20 cellular contexts compared by ENCODE assay signal in the genomic region with DNA sequence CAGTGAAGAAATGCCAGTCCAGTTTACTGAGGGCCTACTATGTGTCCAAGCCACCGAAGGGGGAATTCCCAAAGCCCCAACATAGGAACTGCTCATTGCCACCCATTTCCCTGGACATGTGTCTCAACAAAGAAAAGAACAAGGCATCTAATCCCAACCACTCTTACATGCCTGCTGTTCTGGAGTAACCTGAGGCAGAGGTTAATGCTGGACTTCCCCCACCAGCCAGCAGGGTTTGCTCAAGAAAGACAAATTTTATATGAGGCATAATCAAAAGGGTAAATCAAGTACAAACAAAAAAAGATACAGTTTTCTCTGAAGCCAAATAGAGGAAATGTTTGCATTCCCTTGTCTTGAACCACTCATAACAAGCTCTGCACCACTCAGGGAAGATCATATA. TPM values are rescaled to one million over a fixed set of nuclear protein-coding genes. Genes with fewer than 3 reads are reported as not detected.
A peak's percentile ranks its signal among the peaks of the same experiment; 100 is the strongest.
DNase-seq lines count a peak whose midpoint lies in the region; ATAC-seq and TF ChIP-seq lines count a peak whose summit lies in the region.
"Had no signal": no experiment of that assay in that cellular context is flagged by ENCODE, and none has a peak within 500 bp of the region (broad histone marks: within the 10 kb centered on the region; RNA-seq: fewer than 3 reads in every experiment).

No MANE protein-coding gene starts in this region.

- no peak for ATAC-seq in natural killer cell
- ATAC-seq in HG03457 (IDR thresholded peaks at IDR 0.05; ENCODE audit: unreplicated experiment) = no peak
- ATAC-seq: activated CD4-positive, CD25-positive, alpha-beta regulatory T cell treated with anti-CD3 and anti-CD28 coated beads, Interleukin-2, amount 50 U/mL, for 24 hours; GM12878; left lung; pancreas had no signal

- intact Hi-C loops in natural killer cell (cut with micrococcal nuclease) = loop anchor here (10.0 kb wide), 1 partner anchor 110 kb away; no protein-coding TSS in a partner anchor

- peaks cover 61% of the 10 kb centered on the region for H3K4me1 ChIP-seq in stomach smooth muscle (ENCODE audit: control insufficient read depth, insufficient read depth, low read length)
- H3K4me1 ChIP-seq: HAP-1, pancreas had no signal

- TF ChIP-seq CTCF in choroid plexus epithelial cell (conservative IDR thresholded peaks at IDR 0.05; ENCODE audit: low read depth, low read length) (peak; percentile 24), natural killer cell (IDR thresholded peaks at IDR 0.05) (no peak)

- H3K9me3 ChIP-seq in stomach smooth muscle (ENCODE audit: control insufficient read depth in 2 of 2, low read length in 2 of 2) = no peaks in the 10 kb centered on the region
- H3K9me3 ChIP-seq: HAP-1, left lung, pancreas had no signal

- H3K27me3 ChIP-seq in stomach smooth muscle (ENCODE audit: control insufficient read depth in 1 of 2, insufficient read depth in 2 of 2, low read length in 2 of 2) = no peaks in the 10 kb centered on the region

- no peaks in the 10 kb centered on the region for H3K36me3 ChIP-seq in stomach smooth muscle (ENCODE audit: control insufficient read depth in 2 of 2, insufficient read depth in 2 of 2, low read length in 2 of 2)
- H3K36me3 ChIP-seq: HAP-1, left lung, pancreas had no signal

- no peaks in the 10 kb centered on the region for H3K4me1 Mint-ChIP-seq in natural killer cell

- H3K9me3 Mint-ChIP-seq in natural killer cell = no peaks in the 10 kb centered on the region

- H3K4me3 ChIP-seq in choroid plexus epithelial cell (ENCODE audit: low read depth, low read length) = no peak overlapping the region
- peak overlapping the region; percentile 86 to 93 for H3K4me3 ChIP-seq in stomach smooth muscle (ENCODE audit: low read length in 2 of 2)
- H3K4me3 ChIP-seq: GM12878, HAP-1, left lung had no signal

- H3K27ac Mint-ChIP-seq in natural killer cell = no peak overlapping the region
- H3K27ac Mint-ChIP-seq: B cell had no signal

- peaks cover 45 to 46% of the 10 kb centered on the region in 2 donors for H3K27me3 Mint-ChIP-seq in natural killer cell (ENCODE audit: low read depth in 2 of 2)

- no peaks in the 10 kb centered on the region for H3K36me3 Mint-ChIP-seq in natural killer cell

- DNase-seq in DMS 273 (lab: John Stamatoyannopoulos, UW; ENCODE audit: unreplicated experiment) = peak; percentile 29
- no peak for DNase-seq in DMS 273 treated with DMSO at 0.1 percent for 48 hours (lab: John Stamatoyannopoulos, UW)
- DNase-seq in choroid plexus epithelial cell (ENCODE audit: low read depth) = no peak
- DNase-seq in iris pigment epithelial cell (ENCODE audit: low read depth) = peak; percentile 6
- no peak for DNase-seq in natural killer cell
- DNase-seq in NCI-H1417 (lab: John Stamatoyannopoulos, UW) = no peak
- DNase-seq: activated effector memory CD4-positive, alpha-beta T cell treated with anti-CD3 and anti-CD28 coated beads, Interleukin-2, amount 50 U/mL, for 16 hours; foreskin fibroblast; left lung; NCI-H2029; OCI-M1; pancreas; stimulated activated CD4-positive, alpha-beta T cell treated with anti-CD3 and anti-CD28 coated beads, Interleukin-4, amount 100 ng/mL, for 4 hours had no signal

- H3K9ac ChIP-seq in stomach smooth muscle (ENCODE audit: low read length in 2 of 2) = peak overlapping the region; percentile 60 to 75

- H3K27ac ChIP-seq in stomach smooth muscle (ENCODE audit: low read length) = peak overlapping the region; percentile 91
- H3K27ac ChIP-seq: 22Rv1, left lung, pancreas had no signal

- H3K4me3 Mint-ChIP-seq in natural killer cell = no peak overlapping the region
- H3K4me3 Mint-ChIP-seq: B cell had no signal

RNA-seq across cellular contexts. Expression of a gene that starts 4.1 kb away (rescaled TPM):
- not detected for total RNA-seq in natural killer cell
- total RNA-seq: B cell, GM12878 had no signal

Comparison
In these comparisons a context has a peak if more than half of its experiments do, and no peak if none do; other contexts are left out.
1. DNase-seq: peak in DMS 273 (single experiment) and iris pigment epithelial cell (single experiment); none in DMS 273 treated with DMSO at 0.1 percent for 48 hours (single experiment), choroid plexus epithelial cell (single experiment), natural killer cell (single experiment) and NCI-H1417 (0 of 3).